In the genomic region with DNA sequence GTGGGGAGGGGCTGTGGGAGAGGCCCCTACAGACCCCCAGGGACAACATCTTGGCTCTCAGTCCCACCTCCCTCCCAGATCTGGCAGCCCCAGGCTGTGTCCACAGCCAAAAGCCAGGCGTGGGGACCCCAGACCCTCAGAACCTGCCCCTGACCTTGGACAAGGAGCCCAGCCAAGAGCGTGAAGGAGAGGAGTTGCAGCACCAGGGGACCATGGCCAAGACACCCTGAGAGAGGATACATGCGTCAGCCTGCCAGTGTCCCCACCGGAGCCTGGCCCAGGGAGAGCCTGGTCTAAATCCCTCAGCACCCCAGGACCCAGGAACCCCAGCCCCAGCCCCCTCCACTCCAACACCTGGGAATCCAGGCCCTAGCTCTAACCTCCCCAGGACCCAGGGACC, we compare ENCODE assay signal across 16 cellular contexts. TPM values are rescaled to one million over a fixed set of nuclear protein-coding genes. Genes with fewer than 3 reads are reported as not detected.
"Had no signal": no experiment of that assay in that cellular context is flagged by ENCODE, and none has a peak within 500 bp of the region (broad histone marks: within the 10 kb centered on the region; RNA-seq: fewer than 3 reads in every experiment).

No MANE protein-coding gene starts in this region.

RNA-seq across cellular contexts. Expression of gene CD209, which starts 1.0 kb away (rescaled TPM):
- total RNA-seq: activated naive CD4-positive, alpha-beta T cell treated with anti-CD3 and anti-CD28 coated beads for 36 hours; activated naive CD4-positive, alpha-beta T cell treated with anti-CD3 and anti-CD28 coated beads, Interleukin-2, amount 50 U/mL, for 72 hours; activated naive CD8-positive, alpha-beta T cell treated with anti-CD3 and anti-CD28 coated beads for 36 hours; activated T-cell treated with anti-CD3 and anti-CD28 coated beads, Interleukin-2, amount 50 U/mL, for 4 hours; activated T-cell treated with anti-CD3 and anti-CD28 coated beads, Interleukin-2, amount 50 U/mL, for 72 hours; activated T-helper 1 cell treated with anti-CD3 and anti-CD28 coated beads, Interleukin-12 subunit alpha, Interleukin-12 subunit beta, Interleukin-2, Interleukin-4 antibody, amounts not matched to agents 30 ng/mL and 10 ng/mL and 1 ng/mL, durations not matched to agents 14 hours and 24 hours and 36 hours; activated T-helper 17 cell treated with anti-CD3 and anti-CD28 coated beads, Interleukin-2, amount 50 U/mL, for 72 hours; activated T-helper 2 cell treated with anti-CD3 and anti-CD28 coated beads, Interferon-gamma antibody, Interleukin-2, Interleukin-4, amounts not matched to agents 10 μg/mL and 5 μg/mL and 100 μg/mL, durations not matched to agents 14 hours and 24 hours and 36 hours; astrocyte; bronchial epithelial cell; cardiac muscle cell had no signal
- polyA plus RNA-seq: cardiac muscle cell had no signal

RNA-seq across cellular contexts. Expression of gene CLEC4G, which starts 14.4 kb away (rescaled TPM):
- total RNA-seq: activated naive CD4-positive, alpha-beta T cell treated with anti-CD3 and anti-CD28 coated beads for 36 hours; activated naive CD4-positive, alpha-beta T cell treated with anti-CD3 and anti-CD28 coated beads, Interleukin-2, amount 50 U/mL, for 72 hours; activated naive CD8-positive, alpha-beta T cell treated with anti-CD3 and anti-CD28 coated beads for 36 hours; activated naive CD8-positive, alpha-beta T cell treated with anti-CD3 and anti-CD28 coated beads, Interleukin-2, amount 10 ng/mL, durations not matched to agents 7 days and 5 days; activated T-cell treated with anti-CD3 and anti-CD28 coated beads, Interleukin-2, amount 50 U/mL, for 4 hours; activated T-cell treated with anti-CD3 and anti-CD28 coated beads, Interleukin-2, amount 50 U/mL, for 72 hours; activated T-helper 1 cell treated with anti-CD3 and anti-CD28 coated beads, Interleukin-12 subunit alpha, Interleukin-12 subunit beta, Interleukin-2, Interleukin-4 antibody, amounts not matched to agents 30 ng/mL and 10 ng/mL and 1 ng/mL, durations not matched to agents 14 hours and 24 hours and 36 hours; activated T-helper 17 cell treated with anti-CD3 and anti-CD28 coated beads, Interleukin-2, amount 50 U/mL, for 72 hours; activated T-helper 2 cell treated with anti-CD3 and anti-CD28 coated beads, Interferon-gamma antibody, Interleukin-2, Interleukin-4, amounts not matched to agents 10 μg/mL and 5 μg/mL and 100 μg/mL, durations not matched to agents 14 hours and 24 hours and 36 hours; astrocyte; bronchial epithelial cell; cardiac muscle cell had no signal
- polyA plus RNA-seq: cardiac muscle cell had no signal

RNA-seq across cellular contexts. Expression of gene CLEC4M, which starts 16.7 kb away (rescaled TPM):
- total RNA-seq: activated naive CD4-positive, alpha-beta T cell treated with anti-CD3 and anti-CD28 coated beads for 36 hours; activated naive CD4-positive, alpha-beta T cell treated with anti-CD3 and anti-CD28 coated beads, Interleukin-2, amount 50 U/mL, for 72 hours; activated naive CD8-positive, alpha-beta T cell treated with anti-CD3 and anti-CD28 coated beads for 36 hours; activated naive CD8-positive, alpha-beta T cell treated with anti-CD3 and anti-CD28 coated beads, Interleukin-2, amount 10 ng/mL, durations not matched to agents 7 days and 5 days; activated T-cell treated with anti-CD3 and anti-CD28 coated beads, Interleukin-2, amount 50 U/mL, for 4 hours; activated T-cell treated with anti-CD3 and anti-CD28 coated beads, Interleukin-2, amount 50 U/mL, for 72 hours; activated T-helper 1 cell treated with anti-CD3 and anti-CD28 coated beads, Interleukin-12 subunit alpha, Interleukin-12 subunit beta, Interleukin-2, Interleukin-4 antibody, amounts not matched to agents 30 ng/mL and 10 ng/mL and 1 ng/mL, durations not matched to agents 14 hours and 24 hours and 36 hours; activated T-helper 17 cell treated with anti-CD3 and anti-CD28 coated beads, Interleukin-2, amount 50 U/mL, for 72 hours; activated T-helper 2 cell treated with anti-CD3 and anti-CD28 coated beads, Interferon-gamma antibody, Interleukin-2, Interleukin-4, amounts not matched to agents 10 μg/mL and 5 μg/mL and 100 μg/mL, durations not matched to agents 14 hours and 24 hours and 36 hours; aorta; ascending aorta; astrocyte; body of pancreas; bronchial epithelial cell; cardiac septum had no signal

RNA-seq across cellular contexts. Expression of gene FCER2, which starts 44.4 kb away (rescaled TPM):
- total RNA-seq: activated T-helper 1 cell treated with anti-CD3 and anti-CD28 coated beads, Interleukin-12 subunit alpha, Interleukin-12 subunit beta, Interleukin-2, Interleukin-4 antibody, amounts not matched to agents 30 ng/mL and 10 ng/mL and 1 ng/mL, durations not matched to agents 14 hours and 24 hours and 36 hours; ascending aorta; astrocyte; body of pancreas; bronchial epithelial cell; cardiac muscle cell; cardiac septum had no signal
- polyA plus RNA-seq: aorta, cardiac muscle cell had no signal
